Comparison of ENCODE assay signal across 23 cellular contexts in the genomic region with DNA sequence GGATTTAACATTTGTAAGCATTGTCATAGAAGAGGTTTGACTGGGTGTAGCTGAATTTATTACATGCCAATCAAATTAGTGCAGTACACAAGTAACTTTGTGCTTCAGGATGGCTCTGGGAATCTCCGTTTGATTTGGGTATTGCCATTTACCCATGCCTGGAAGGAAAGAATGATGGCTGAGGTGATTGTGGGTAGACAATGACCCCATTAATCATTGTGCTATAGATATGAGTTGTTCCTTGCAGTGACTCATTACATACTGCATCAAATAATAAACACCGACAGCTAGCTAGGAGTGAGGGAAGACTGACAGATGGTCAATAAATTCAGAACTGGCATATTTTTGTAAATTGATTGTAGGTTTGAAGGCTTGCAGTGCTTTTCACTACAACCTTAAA.
"Had no signal": no experiment of that assay in that cellular context is flagged by ENCODE, and none has a peak within 500 bp of the region (broad histone marks: within the 10 kb centered on the region; RNA-seq: fewer than 3 reads in every experiment).

No MANE protein-coding gene starts in this region.

- H3K4me3 Mint-ChIP-seq: activated B cell treated with CpG ODN at 0.5 μM for 24 hours; activated CD8-positive, alpha-beta T cell treated with anti-CD3 and anti-CD28 coated beads for 36 hours; central memory CD8-positive, alpha-beta T cell; naive thymus-derived CD8-positive, alpha-beta T cell; stimulated activated naive CD8-positive, alpha-beta T cell treated with anti-CD3 and anti-CD28 coated beads, Interleukin-15, amount 100 ng/mL, for 72 hours; type B pancreatic cell had no signal

- H3K36me3 Mint-ChIP-seq: activated naive CD4-positive, alpha-beta T cell treated with anti-CD3 and anti-CD28 coated beads, Interleukin-2, amount 50 U/mL, for 72 hours; naive thymus-derived CD8-positive, alpha-beta T cell; type B pancreatic cell had no signal

- H3K4me3 ChIP-seq: body of pancreas, coronary artery, esophagus squamous epithelium, left ventricle myocardium inferior, sigmoid colon, spleen had no signal

- H3K27me3 Mint-ChIP-seq: activated B cell treated with CpG ODN at 0.5 μM for 24 hours; activated CD8-positive, alpha-beta T cell treated with anti-CD3 and anti-CD28 coated beads for 36 hours; central memory CD8-positive, alpha-beta T cell; naive thymus-derived CD8-positive, alpha-beta T cell; stimulated activated naive CD8-positive, alpha-beta T cell treated with anti-CD3 and anti-CD28 coated beads, Interleukin-15, amount 100 ng/mL, for 72 hours; type B pancreatic cell had no signal

- ATAC-seq: activated CD8-positive, alpha-beta T cell treated with anti-CD3 and anti-CD28 coated beads for 36 hours; activated naive CD4-positive, alpha-beta T cell treated with anti-CD3 and anti-CD28 coated beads, Interleukin-2, amount 50 U/mL, for 72 hours; body of pancreas; naive thymus-derived CD8-positive, alpha-beta T cell; stimulated activated naive CD8-positive, alpha-beta T cell treated with anti-CD3 and anti-CD28 coated beads, Interleukin-15, amount 100 ng/mL, for 72 hours had no signal

- H3K4me1 Mint-ChIP-seq: activated B cell treated with CpG ODN at 0.5 μM for 24 hours; central memory CD8-positive, alpha-beta T cell; naive thymus-derived CD8-positive, alpha-beta T cell; stimulated activated naive CD8-positive, alpha-beta T cell treated with anti-CD3 and anti-CD28 coated beads, Interleukin-15, amount 100 ng/mL, for 72 hours had no signal

- DNase-seq: activated B cell treated with CpG ODN at 0.5 μM for 24 hours; activated CD4-positive, alpha-beta T cell treated with anti-CD3 and anti-CD28 coated beads for 48 hours; activated CD8-positive, alpha-beta memory T cell treated with anti-CD3 and anti-CD28 coated beads, Interleukin-2, amount 50 U/mL, for 4 hours; activated CD8-positive, alpha-beta T cell treated with anti-CD3 and anti-CD28 coated beads for 36 hours; activated gamma-delta T cell; activated T-cell treated with anti-CD3 and anti-CD28 coated beads, Interleukin-2, amount 50 U/mL, for 48 hours; amniotic stem cell; body of pancreas; effector CD4-positive, alpha-beta T cell; esophagus squamous epithelium; foreskin fibroblast; glutamatergic neuron; hypothalamus; left ventricle myocardium inferior; mesenchymal stem cell; naive thymus-derived CD8-positive, alpha-beta T cell; sigmoid colon; spleen; stimulated activated naive CD8-positive, alpha-beta T cell treated with anti-CD3 and anti-CD28 coated beads, Interleukin-15, amount 100 ng/mL, for 72 hours had no signal

- H3K9me3 Mint-ChIP-seq: activated CD8-positive, alpha-beta T cell treated with anti-CD3 and anti-CD28 coated beads for 36 hours; naive thymus-derived CD8-positive, alpha-beta T cell; stimulated activated naive CD8-positive, alpha-beta T cell treated with anti-CD3 and anti-CD28 coated beads, Interleukin-15, amount 100 ng/mL, for 72 hours; type B pancreatic cell had no signal

- H3K27ac Mint-ChIP-seq: activated B cell treated with CpG ODN at 0.5 μM for 24 hours; activated CD8-positive, alpha-beta T cell treated with anti-CD3 and anti-CD28 coated beads for 36 hours; activated naive CD4-positive, alpha-beta T cell treated with anti-CD3 and anti-CD28 coated beads, Interleukin-2, amount 50 U/mL, for 72 hours; naive thymus-derived CD8-positive, alpha-beta T cell; stimulated activated naive CD8-positive, alpha-beta T cell treated with anti-CD3 and anti-CD28 coated beads, Interleukin-15, amount 100 ng/mL, for 72 hours; type B pancreatic cell had no signal
